Comparison of ENCODE assay signal across 1 cellular context in genomic region chr18:49863769-49864615, GRCh38.
A peak's percentile ranks its signal among the peaks of the same experiment; 100 is the strongest.
TF ChIP-seq lines count a peak whose summit lies in the region.

No MANE protein-coding gene starts in this region.

TF ChIP-seq in K562, 482 proteins besides CTCF, POLR2A, EP300 and RAD21 (continued from another document):
- TF ChIP-seq BRF2 (IDR thresholded peaks at IDR 0.05; ENCODE audit: borderline replicate concordance, insufficient read depth, insufficient read length) (no peak), POLR2G (IDR thresholded peaks at IDR 0.05; ENCODE audit: low read depth, low read length) (peak; percentile 51), NFXL1 (CRISPR knock-in tag; IDR thresholded peaks at IDR 0.05) (no peak), ZNF696 (CRISPR knock-in tag; conservative IDR thresholded peaks at IDR 0.05) (no peak), TARDBP (IDR thresholded peaks at IDR 0.05) (no peak), ZFPM2 (CRISPR knock-in tag; IDR thresholded peaks at IDR 0.05) (no peak), TEAD4 (IDR thresholded peaks at IDR 0.05; ENCODE audit: low read length) (peak; percentile 23; the same call in 1 of the 2 replicates), TEAD4 (CRISPR knock-in tag; IDR thresholded peaks at IDR 0.05; ENCODE audit: borderline replicate concordance) (no peak), STAT5B (CRISPR knock-in tag; IDR thresholded peaks at IDR 0.05) (no peak), GTF2E2 (tag; IDR thresholded peaks at IDR 0.05) (0 out of 2 replicates have a peak, but pooled peaks have one; percentile 17)
